6 cellular contexts compared by ENCODE assay signal in genomic region chr6:119231394-119231793, GRCh38.
"Had no signal": no experiment of that assay in that cellular context is flagged by ENCODE, and none has a peak within 500 bp of the region (broad histone marks: within the 10 kb centered on the region; RNA-seq: fewer than 3 reads in every experiment).

No MANE protein-coding gene starts in this region.

- H3K4me3 Mint-ChIP-seq: GM23338, H9 had no signal

- ATAC-seq: GM23338 had no signal

- H3K4me3 ChIP-seq: GM23338 had no signal

- H3K4me1 Mint-ChIP-seq: GM23338, H9 had no signal

- H3K27ac Mint-ChIP-seq: GM23338, H9 had no signal

- H3K4me2 ChIP-seq: GM23338 had no signal

- DNase-seq: H9, HCEC 1CT, IMR-90, KBM-7 had no signal

- H2AFZ ChIP-seq: GM23338 had no signal

- H3K27ac ChIP-seq: HL-60 had no signal
